Comparison of ENCODE assay signal across 27 cellular contexts in the genomic region with DNA sequence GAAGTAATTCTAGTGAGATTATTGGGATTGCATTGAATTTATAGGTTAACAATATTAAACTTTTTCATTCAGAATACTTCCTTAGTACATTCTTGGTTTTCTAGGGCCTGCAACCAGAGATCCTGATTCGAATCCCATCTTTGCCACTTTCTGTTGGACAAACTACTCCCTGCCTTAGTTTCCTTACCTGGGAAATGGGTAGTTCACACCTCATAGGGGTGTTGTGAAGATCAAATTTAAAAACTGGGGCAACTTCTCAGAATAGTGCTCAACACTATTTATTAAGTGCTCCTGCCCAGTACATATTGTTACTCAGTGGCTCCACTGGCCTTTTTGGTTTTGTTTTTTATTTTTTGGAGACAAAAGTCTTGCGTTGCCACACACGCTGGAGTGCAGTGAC. TPM values are rescaled to one million over a fixed set of nuclear protein-coding genes. Genes with fewer than 3 reads are reported as not detected.
DNase-seq lines count a peak whose midpoint lies in the region; ATAC-seq and TF ChIP-seq lines count a peak whose summit lies in the region.
"Had no signal": no experiment of that assay in that cellular context is flagged by ENCODE, and none has a peak within 500 bp of the region (broad histone marks: within the 10 kb centered on the region; RNA-seq: fewer than 3 reads in every experiment).

No MANE protein-coding gene starts in this region.

- peak overlapping the region; percentile 25 for H3K27ac Mint-ChIP-seq in activated CD4-positive, alpha-beta T cell treated with anti-CD3 and anti-CD28 coated beads for 36 hours
- peak overlapping the region; percentile 17 for H3K27ac Mint-ChIP-seq in CD4-positive, alpha-beta T cell
- peak overlapping the region; percentile 45 for H3K27ac Mint-ChIP-seq in activated CD8-positive, alpha-beta T cell treated with anti-CD3 and anti-CD28 coated beads for 36 hours
- H3K27ac Mint-ChIP-seq in stimulated activated memory B cell treated with anti-CD40 and anti-IgM and Interleukin-4, amounts not matched to agents 10 μg/mL and 1 μg/mL and 100 μg/mL, for 72 hours = peak overlapping the region; percentile 49
- H3K27ac Mint-ChIP-seq in H9 = no peak overlapping the region

- no peak overlapping the region for H3K4ac ChIP-seq in H9 (ENCODE audit: low read depth, low read length)

- H4K5ac ChIP-seq in H9 (ENCODE audit: insufficient read length, low read depth, low read length) = no peak overlapping the region

- H3K4me3 Mint-ChIP-seq in activated CD4-positive, alpha-beta T cell treated with anti-CD3 and anti-CD28 coated beads for 36 hours = no peak overlapping the region
- no peak overlapping the region for H3K4me3 Mint-ChIP-seq in CD4-positive, alpha-beta T cell
- H3K4me3 Mint-ChIP-seq in activated CD8-positive, alpha-beta T cell treated with anti-CD3 and anti-CD28 coated beads for 36 hours = no peak overlapping the region
- no peak overlapping the region for H3K4me3 Mint-ChIP-seq in stimulated activated memory B cell treated with anti-CD40 and anti-IgM and Interleukin-4, amounts not matched to agents 10 μg/mL and 1 μg/mL and 100 μg/mL, for 72 hours
- no peak overlapping the region for H3K4me3 Mint-ChIP-seq in H9
- H3K4me3 Mint-ChIP-seq: CD14-positive monocyte had no signal

- H3K79me1 ChIP-seq in H9 (ENCODE audit: insufficient read depth, low read depth, low read length, poor library complexity, severe bottlenecking) = no peaks in the 10 kb centered on the region

- H3K23ac ChIP-seq in H9 (ENCODE audit: insufficient read length, low read depth, low read length) = no peak overlapping the region

- H3K23me2 ChIP-seq in H9 (ENCODE audit: insufficient read length, low read depth, low read length, poor library complexity, severe bottlenecking) = no peaks in the 10 kb centered on the region

- no peak overlapping the region for H3K56ac ChIP-seq in H9 (ENCODE audit: insufficient read length, low read depth, low read length)

- peaks cover 6 to 13% of the 10 kb centered on the region in 2 donors for H3K36me3 ChIP-seq in thyroid gland
- H3K36me3 ChIP-seq: BE2C had no signal

- no peak overlapping the region for H3K9ac ChIP-seq in H9 (ENCODE audit: extremely low read depth, insufficient read length, low read length)

- no peak overlapping the region for H3K4me3 ChIP-seq in thyroid gland (replicated peaks in 1 of 3)
- H3K4me3 ChIP-seq: GM12878, MG63, PC-9, SJCRH30 had no signal

- intact Hi-C loops in activated CD4-positive, alpha-beta T cell treated with anti-CD3 and anti-CD28 coated beads for 36 hours (cut with DNase I, micrococcal nuclease) = no loop called here
- intact Hi-C loops in CD4-positive, alpha-beta T cell (cut with DNase I, micrococcal nuclease) = loop anchor here (5.0 to 10.0 kb wide), 2 partner anchors 42 to 76 kb away; a partner anchor contains a TSS
- intact Hi-C loops in activated CD8-positive, alpha-beta T cell treated with anti-CD3 and anti-CD28 coated beads for 36 hours (cut with micrococcal nuclease) = no loop called here
- intact Hi-C loops in thyroid gland (cut with DNase I) = no loop called here

- H4K8ac ChIP-seq in H9 (replicated peaks; ENCODE audit: insufficient read length, low read depth, low read length) = no peak overlapping the region

- TF ChIP-seq CTCF in CD4-positive, alpha-beta T cell (IDR thresholded peaks at IDR 0.05) = no peak
- TF ChIP-seq CTCF in activated CD8-positive, alpha-beta T cell treated with anti-CD3 and anti-CD28 coated beads for 36 hours (IDR thresholded peaks at IDR 0.05) = no peak
- TF ChIP-seq CTCF in thyroid gland (IDR thresholded peaks at IDR 0.05) = no peak
- no peak for TF ChIP-seq CTCF in H9 (conservative IDR thresholded peaks at IDR 0.05)

- H2BK5ac ChIP-seq in H9 (ENCODE audit: insufficient read length, low read length) = no peak overlapping the region

- TF ChIP-seq POLR2A in thyroid gland (IDR thresholded peaks at IDR 0.05) = no peak

- H3K36me3 Mint-ChIP-seq in activated CD4-positive, alpha-beta T cell treated with anti-CD3 and anti-CD28 coated beads for 36 hours (ENCODE audit: low read depth) = peaks cover 63% of the 10 kb centered on the region
- H3K36me3 Mint-ChIP-seq in CD4-positive, alpha-beta T cell (ENCODE audit: low read depth) = peaks cover 94% of the 10 kb centered on the region
- peaks cover 66% of the 10 kb centered on the region for H3K36me3 Mint-ChIP-seq in activated CD8-positive, alpha-beta T cell treated with anti-CD3 and anti-CD28 coated beads for 36 hours (ENCODE audit: low read depth)
- peaks cover 50% of the 10 kb centered on the region for H3K36me3 Mint-ChIP-seq in stimulated activated memory B cell treated with anti-CD40 and anti-IgM and Interleukin-4, amounts not matched to agents 10 μg/mL and 1 μg/mL and 100 μg/mL, for 72 hours
- peaks cover 19 to 72% (median 54%) of the 10 kb centered on the region in 3 experiments for H3K36me3 Mint-ChIP-seq in H9 (ENCODE audit: insufficient read depth in 1 of 3, low read depth in 3 of 3)

- no peak overlapping the region for H2BK12ac ChIP-seq in H9 (ENCODE audit: insufficient read length, low read depth, low read length)

- H3K9me3 Mint-ChIP-seq in activated CD4-positive, alpha-beta T cell treated with anti-CD3 and anti-CD28 coated beads for 36 hours (ENCODE audit: low read depth) = no peaks in the 10 kb centered on the region
- H3K9me3 Mint-ChIP-seq in CD4-positive, alpha-beta T cell = no peaks in the 10 kb centered on the region
- H3K9me3 Mint-ChIP-seq in activated CD8-positive, alpha-beta T cell treated with anti-CD3 and anti-CD28 coated beads for 36 hours = no peaks in the 10 kb centered on the region
- H3K9me3 Mint-ChIP-seq in stimulated activated memory B cell treated with anti-CD40 and anti-IgM and Interleukin-4, amounts not matched to agents 10 μg/mL and 1 μg/mL and 100 μg/mL, for 72 hours = no peaks in the 10 kb centered on the region
- no peaks in the 10 kb centered on the region for H3K9me3 Mint-ChIP-seq in H9
- H3K9me3 Mint-ChIP-seq: CD14-positive monocyte had no signal

- H3K4me2 ChIP-seq in H9 (ENCODE audit: insufficient read depth, insufficient read length, low read length) = no peak overlapping the region
- H3K4me2 ChIP-seq: PC-9 had no signal

- no peaks in the 10 kb centered on the region for H3K27me3 Mint-ChIP-seq in activated CD4-positive, alpha-beta T cell treated with anti-CD3 and anti-CD28 coated beads for 36 hours
- H3K27me3 Mint-ChIP-seq in CD4-positive, alpha-beta T cell = no peaks in the 10 kb centered on the region
- no peaks in the 10 kb centered on the region for H3K27me3 Mint-ChIP-seq in activated CD8-positive, alpha-beta T cell treated with anti-CD3 and anti-CD28 coated beads for 36 hours
- H3K27me3 Mint-ChIP-seq in stimulated activated memory B cell treated with anti-CD40 and anti-IgM and Interleukin-4, amounts not matched to agents 10 μg/mL and 1 μg/mL and 100 μg/mL, for 72 hours = no peaks in the 10 kb centered on the region
- no peaks in the 10 kb centered on the region for H3K27me3 Mint-ChIP-seq in H9 (ENCODE audit: low read depth)

- H2BK15ac ChIP-seq in H9 (ENCODE audit: low read depth, low read length) = no peak overlapping the region

- no peak overlapping the region for H2BK20ac ChIP-seq in H9 (ENCODE audit: low read depth, low read length, poor library complexity, severe bottlenecking)

- H3K14ac ChIP-seq in H9 (ENCODE audit: insufficient read depth, low read length) = no peak overlapping the region

- no peak overlapping the region for H3K18ac ChIP-seq in H9 (ENCODE audit: insufficient read length, low read depth, low read length)

- POLR2A ChIA-PET in activated CD4-positive, alpha-beta T cell treated with anti-CD3 and anti-CD28 coated beads for 36 hours (lab: Charles Lee) = no interaction called here
- POLR2A ChIA-PET in CD4-positive, alpha-beta T cell (lab: Charles Lee) = interaction anchor here (1.7 to 3.3 kb wide), 2 partner anchors 43 to 62 kb away, joined by 4 to 12 read pairs; a partner anchor contains a TSS
- POLR2A ChIA-PET in activated CD8-positive, alpha-beta T cell treated with anti-CD3 and anti-CD28 coated beads for 36 hours (lab: Charles Lee) = interaction anchor here (1.0 kb wide), 1 partner anchor 11 kb away, joined by 3 read pairs; no protein-coding TSS in a partner anchor

- H3T11ph ChIP-seq in H9 (ENCODE audit: low read length) = no peak overlapping the region

- ATAC-seq in activated CD4-positive, alpha-beta T cell treated with anti-CD3 and anti-CD28 coated beads for 36 hours = no peak
- ATAC-seq in CD4-positive, alpha-beta T cell (ENCODE audit: poor library complexity) = no peak
- ATAC-seq in activated CD8-positive, alpha-beta T cell treated with anti-CD3 and anti-CD28 coated beads for 36 hours = no peak
- ATAC-seq in stimulated activated memory B cell treated with anti-CD40 and anti-IgM and Interleukin-4, amounts not matched to agents 10 μg/mL and 1 μg/mL and 100 μg/mL, for 72 hours = no peak
- ATAC-seq: GM12878, Right ventricle myocardium inferior had no signal

- no peak overlapping the region for H2AK5ac ChIP-seq in H9 (ENCODE audit: insufficient read length, low read length)

- H3K9me3 ChIP-seq in CD4-positive, alpha-beta T cell (ENCODE audit: control insufficient read depth, low read length) = no peaks in the 10 kb centered on the region
- H3K9me3 ChIP-seq in thyroid gland = no peaks in the 10 kb centered on the region
- H3K9me3 ChIP-seq in H9 (ENCODE audit: control insufficient read depth, low read depth, low read length) = no peaks in the 10 kb centered on the region
- H3K9me3 ChIP-seq: BE2C, MG63, SJCRH30 had no signal

- no peak overlapping the region for H2AFZ ChIP-seq in H9 (ENCODE audit: low read length)
- H2AFZ ChIP-seq: PC-9 had no signal

- H2BK120ac ChIP-seq in H9 (ENCODE audit: low read depth, low read length, poor library complexity, severe bottlenecking) = no peak overlapping the region

- H3K4me1 Mint-ChIP-seq in activated CD4-positive, alpha-beta T cell treated with anti-CD3 and anti-CD28 coated beads for 36 hours = peaks cover 3% of the 10 kb centered on the region
- peaks cover 53% of the 10 kb centered on the region for H3K4me1 Mint-ChIP-seq in CD4-positive, alpha-beta T cell (ENCODE audit: low read depth)
- peaks cover 21% of the 10 kb centered on the region for H3K4me1 Mint-ChIP-seq in activated CD8-positive, alpha-beta T cell treated with anti-CD3 and anti-CD28 coated beads for 36 hours (ENCODE audit: low read depth)
- H3K4me1 Mint-ChIP-seq in stimulated activated memory B cell treated with anti-CD40 and anti-IgM and Interleukin-4, amounts not matched to agents 10 μg/mL and 1 μg/mL and 100 μg/mL, for 72 hours = no peaks in the 10 kb centered on the region
- H3K4me1 Mint-ChIP-seq in H9 = no peaks in the 10 kb centered on the region
- H3K4me1 Mint-ChIP-seq: CD14-positive monocyte had no signal

- CTCF ChIA-PET in activated CD4-positive, alpha-beta T cell treated with anti-CD3 and anti-CD28 coated beads for 36 hours (lab: Charles Lee) = interaction anchor here (1.1 kb wide), 1 partner anchor 40 kb away, joined by 3 read pairs; no protein-coding TSS in a partner anchor
- CTCF ChIA-PET in CD4-positive, alpha-beta T cell (lab: Charles Lee) = interaction anchor here (1.5 kb wide), 1 partner anchor 128 kb away, joined by 3 read pairs; a partner anchor contains a TSS
- CTCF ChIA-PET in activated CD8-positive, alpha-beta T cell treated with anti-CD3 and anti-CD28 coated beads for 36 hours (lab: Charles Lee) = interaction anchor here (1.3 kb wide), 1 partner anchor 11 kb away, joined by 4 read pairs; no protein-coding TSS in a partner anchor

- WGBS in thyroid gland, 2 donors = 65% methylated on average over 3 of the region's 3 CpGs
- no CpG with 5 or more reads among the region's 3 CpGs for WGBS in H9 (ENCODE audit: extremely low coverage, insufficient read length, low lambda C conversion rate)

- H4K20me1 ChIP-seq in H9 (ENCODE audit: control insufficient read depth, insufficient read depth, insufficient read length) = no peaks in the 10 kb centered on the region

- H3K4me1 ChIP-seq in thyroid gland (no peaks in the 10 kb centered on the region), H9 (ENCODE audit: insufficient read depth, low read length) (no peaks in the 10 kb centered on the region)
- H3K4me1 ChIP-seq: BE2C, SJCRH30 had no signal

- H3K27ac ChIP-seq in CD4-positive, alpha-beta T cell (ENCODE audit: low read depth, low read length) = no peak overlapping the region
- H3K27ac ChIP-seq in thyroid gland (no peak overlapping the region), H9 (ENCODE audit: insufficient read length, low read depth, low read length) (no peak overlapping the region)
- H3K27ac ChIP-seq: 22Rv1, PC-9, SJCRH30 had no signal

- DNase-seq in activated CD4-positive, alpha-beta T cell treated with anti-CD3 and anti-CD28 coated beads for 36 hours = no peak
- DNase-seq in activated CD4-positive, alpha-beta T cell treated with anti-CD3 and anti-CD28 coated beads for 1 hour = no peak
- no peak for DNase-seq in CD4-positive, alpha-beta T cell
- DNase-seq in activated CD8-positive, alpha-beta T cell treated with anti-CD3 and anti-CD28 coated beads for 36 hours = no peak
- DNase-seq in thyroid gland (no peak), H9 (no peak)
- DNase-seq: BE2C, DMS79, EL, GDM1, GOT3, HCEC 1CT, KG1, MG63, NCI-H1105 treated with DMSO at 0.1 percent for 48 hours, NCI-H146, NCI-H1930, NCI-H446, NCI-H524 treated with DMSO at 0.1 percent for 48 hours, NCI-H774, PC-9, SJCRH30 had no signal

- H3K79me2 ChIP-seq in H9 (ENCODE audit: insufficient read depth, low read length) = no peaks in the 10 kb centered on the region

- H3K27me3 ChIP-seq in CD4-positive, alpha-beta T cell (ENCODE audit: control insufficient read depth, insufficient read depth, low read length) = no peaks in the 10 kb centered on the region
- no peaks in the 10 kb centered on the region for H3K27me3 ChIP-seq in thyroid gland
- H3K27me3 ChIP-seq in H9 (ENCODE audit: insufficient read depth, low read length) = no peaks in the 10 kb centered on the region
- H3K27me3 ChIP-seq: BE2C, MG63, SJCRH30 had no signal

- H4K91ac ChIP-seq in H9 (ENCODE audit: insufficient read length, low read depth, low read length) = no peak overlapping the region

RNA-seq across cellular contexts. Expression of a gene that starts 43.5 kb away (rescaled TPM):
- 100 to 1,000 TPM in 1 of 2 experiments, 10 to 100 TPM in 1; 89.5 to 121 TPM for total RNA-seq in activated CD4-positive, alpha-beta T cell treated with anti-CD3 and anti-CD28 coated beads for 36 hours
- total RNA-seq in CD4-positive, alpha-beta T cell = 100 to 1,000 TPM; 357 to 359 TPM
- 10 to 100 TPM; 97.4 to 98.9 TPM for total RNA-seq in activated CD8-positive, alpha-beta T cell treated with anti-CD3 and anti-CD28 coated beads for 36 hours
- total RNA-seq in thyroid gland (100 to 1,000 TPM in 1 of 4 donors, 10 to 100 TPM in 3; 70.7 to 125 (median 76.8) TPM), H9 (2021) (45.1 and 53.5 TPM in 2 replicates)

Comparison
In these comparisons a context has a peak if more than half of its experiments do, and no peak if none do; other contexts are left out.
1. H3K27ac Mint-ChIP-seq: peak in activated CD4-positive, alpha-beta T cell treated with anti-CD3 and anti-CD28 coated beads for 36 hours (single experiment), CD4-positive, alpha-beta T cell (single experiment), activated CD8-positive, alpha-beta T cell treated with anti-CD3 and anti-CD28 coated beads for 36 hours (single experiment) and stimulated activated memory B cell treated with anti-CD40 and anti-IgM and Interleukin-4, amounts not matched to agents 10 μg/mL and 1 μg/mL and 100 μg/mL, for 72 hours (single experiment); none in H9 (0 of 3).
2. intact Hi-C loops: an anchor here in CD4-positive, alpha-beta T cell (5.0 to 10.0 kb wide); none called in activated CD4-positive, alpha-beta T cell treated with anti-CD3 and anti-CD28 coated beads for 36 hours, activated CD8-positive, alpha-beta T cell treated with anti-CD3 and anti-CD28 coated beads for 36 hours and thyroid gland.